20 cellular contexts compared by ENCODE assay signal in the genomic region with DNA sequence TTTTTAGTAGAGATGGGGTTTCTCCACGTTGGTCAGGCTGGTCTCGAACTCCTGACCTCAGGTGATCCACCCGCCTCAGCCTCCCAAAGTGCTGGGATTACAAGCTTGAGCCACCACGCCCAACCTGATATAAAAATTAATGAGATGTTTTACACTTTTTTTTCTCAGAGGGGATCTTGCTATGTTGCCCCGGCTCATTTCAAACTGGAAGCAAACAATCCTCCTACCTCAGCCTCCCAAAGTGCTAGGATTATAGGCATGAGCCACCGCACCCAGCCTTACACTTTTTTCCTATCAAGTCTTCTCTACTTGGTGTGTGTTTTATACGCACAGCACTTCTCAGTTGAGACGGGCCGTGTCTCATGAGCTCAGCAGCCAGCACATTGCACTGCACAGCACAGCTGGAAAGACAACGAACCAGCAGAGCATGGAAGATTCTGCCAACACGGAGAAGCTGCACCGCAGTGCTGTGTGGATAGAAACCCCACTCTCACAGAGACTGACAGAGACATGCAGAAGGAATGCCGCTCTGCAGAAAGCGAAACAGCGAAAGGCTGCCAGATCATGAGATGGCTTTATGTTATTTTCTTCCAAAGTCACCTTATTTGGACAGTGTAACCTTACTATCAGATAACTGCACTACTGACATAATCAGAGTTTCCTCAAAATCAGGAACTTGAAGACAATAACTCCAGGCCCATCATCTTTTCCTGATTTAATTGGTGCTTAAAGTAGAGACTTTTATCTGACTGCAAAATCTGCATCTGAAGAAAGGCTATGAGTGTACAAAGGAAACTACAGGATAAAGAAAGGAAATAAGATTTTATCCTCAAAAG. TPM values are rescaled to one million over a fixed set of nuclear protein-coding genes. Genes with fewer than 3 reads are reported as not detected.
A peak's percentile ranks its signal among the peaks of the same experiment; 100 is the strongest.
DNase-seq lines count a peak whose midpoint lies in the region; ATAC-seq and TF ChIP-seq lines count a peak whose summit lies in the region.
"Had no signal": no experiment of that assay in that cellular context is flagged by ENCODE, and none has a peak within 500 bp of the region (broad histone marks: within the 10 kb centered on the region; RNA-seq: fewer than 3 reads in every experiment).

No MANE protein-coding gene starts in this region.

- DNase-seq in AG08396 (ENCODE audit: low spot score) (peak; percentile 57), T-cell (no peak), left ventricle myocardium inferior (no peak), prostate gland (ENCODE audit: low spot score) (peak; percentile 40), KG1 (lab: John Stamatoyannopoulos, UW) (no peak), WERI-Rb-1 (no peak), Caco-2 (no peak), NCI-H526 (lab: John Stamatoyannopoulos, UW) (no peak)
- DNase-seq: activated CD4-positive, alpha-beta T cell treated with anti-CD3 and anti-CD28 coated beads, Interleukin-2, amount 50 U/mL, for 1 hour; activated naive CD8-positive, alpha-beta T cell treated with anti-CD3 and anti-CD28 coated beads, Interleukin-2, amount 50 U/mL, for 24 hours; activated T-cell treated with anti-CD3 and anti-CD28 coated beads, Interleukin-2, amount 50 U/mL, for 48 hours; Calu3; MM.1S; NCI-H2107; NCI-H774 had no signal

- no peak for ATAC-seq in T-cell (replicated peaks in 1 of 4)
- ATAC-seq: activated naive CD8-positive, alpha-beta T cell treated with anti-CD3 and anti-CD28 coated beads, Interleukin-2, amount 50 U/mL, for 24 hours; gastroesophageal sphincter; stimulated activated memory B cell treated with anti-CD40 and anti-IgM and Interleukin-4, amounts not matched to agents 10 μg/mL and 1 μg/mL and 100 μg/mL, for 72 hours had no signal

- intact Hi-C loops in left ventricle myocardium inferior (cut with micrococcal nuclease), result no loop called here
- intact Hi-C loops in prostate gland (cut with DNase I), result no loop called here
- intact Hi-C loops in Caco-2 (cut with micrococcal nuclease; ENCODE audit: unreplicated experiment), result no loop called here

- peaks cover 10% of the 10 kb centered on the region for H3K4me1 ChIP-seq in left ventricle myocardium inferior
- no peaks in the 10 kb centered on the region for H3K4me1 ChIP-seq in prostate gland (replicated peaks)
- H3K4me1 ChIP-seq in Caco-2, result no peaks in the 10 kb centered on the region

- WGBS in prostate gland, result 35% methylated on average over 15 of the region's 15 CpGs

- POLR2A ChIA-PET in T-cell (lab: Charles Lee) (no interaction called here), Caco-2 (lab: Charles Lee) (no interaction called here)

- TF ChIP-seq CTCF in left ventricle myocardium inferior (IDR thresholded peaks at IDR 0.05; ENCODE audit: borderline replicate concordance) (no peak), prostate gland (IDR thresholded peaks at IDR 0.05) (no peak), WERI-Rb-1 (IDR thresholded peaks at IDR 0.05; ENCODE audit: low read depth, low read length) (no peak), Caco-2 (IDR thresholded peaks at IDR 0.05; ENCODE audit: insufficient read depth in 1 of 2, low read depth in 1 of 2, low read length in 1 of 2, severe bottlenecking in 1 of 2, unreplicated experiment in 1 of 2) (no peak)

- CTCF ChIA-PET in T-cell (lab: Charles Lee) (no interaction called here), Caco-2 (lab: Charles Lee) (interaction anchor here (0.6 kb wide), 1 partner anchor 145 kb away, joined by 4 read pairs; no protein-coding TSS in a partner anchor)

- no TSS peak for BruUV-seq in Caco-2 (replicated peaks; lab: Mats Ljungman, UMichigan)

- no peaks in the 10 kb centered on the region for H3K9me3 Mint-ChIP-seq in T-cell
- H3K9me3 Mint-ChIP-seq in Caco-2 (ENCODE audit: unreplicated experiment), result no peaks in the 10 kb centered on the region
- H3K9me3 Mint-ChIP-seq: activated naive CD8-positive, alpha-beta T cell treated with anti-CD3 and anti-CD28 coated beads, Interleukin-2, amount 50 U/mL, for 24 hours; stimulated activated memory B cell treated with anti-CD40 and anti-IgM and Interleukin-4, amounts not matched to agents 10 μg/mL and 1 μg/mL and 100 μg/mL, for 72 hours had no signal

- H3K27me3 ChIP-seq in left ventricle myocardium inferior (ENCODE audit: low read depth) (no peaks in the 10 kb centered on the region), prostate gland (replicated peaks; ENCODE audit: insufficient read depth) (no peaks in the 10 kb centered on the region), WERI-Rb-1 (ENCODE audit: insufficient read depth, low read depth, severe bottlenecking) (no peaks in the 10 kb centered on the region), Caco-2 (replicated peaks; ENCODE audit: control insufficient read depth, insufficient read depth, low read length) (no peaks in the 10 kb centered on the region)
- H3K27me3 ChIP-seq: gastroesophageal sphincter had no signal

- H3K4me1 Mint-ChIP-seq in T-cell (peaks cover 3 to 9% (median 6%) of the 10 kb centered on the region in 3 donors), Caco-2 (ENCODE audit: low read depth, unreplicated experiment) (no peaks in the 10 kb centered on the region)
- H3K4me1 Mint-ChIP-seq: stimulated activated memory B cell treated with anti-CD40 and anti-IgM and Interleukin-4, amounts not matched to agents 10 μg/mL and 1 μg/mL and 100 μg/mL, for 72 hours had no signal

- H3K27ac ChIP-seq in left ventricle myocardium inferior (replicated peaks) (peak overlapping the region; percentile 67), prostate gland (peak overlapping the region; percentile 23 to 49), WERI-Rb-1 (no peak overlapping the region)
- H3K27ac ChIP-seq: RWPE1 had no signal

- peak overlapping the region; percentile 30 for H3K4me3 ChIP-seq in left ventricle myocardium inferior
- H3K4me3 ChIP-seq in prostate gland, result no peak overlapping the region
- H3K4me3 ChIP-seq in WERI-Rb-1 (ENCODE audit: low read depth, low read length), result no peak overlapping the region
- no peak overlapping the region for H3K4me3 ChIP-seq in Caco-2 (ENCODE audit: low read depth, low read length)
- H3K4me3 ChIP-seq: gastroesophageal sphincter, HAP-1, skin epidermis had no signal

- no peaks in the 10 kb centered on the region for H3K9me3 ChIP-seq in left ventricle myocardium inferior (replicated peaks)
- no peaks in the 10 kb centered on the region for H3K9me3 ChIP-seq in prostate gland
- H3K9me3 ChIP-seq in WERI-Rb-1 (ENCODE audit: severe bottlenecking), result no peaks in the 10 kb centered on the region
- H3K9me3 ChIP-seq in Caco-2, result no peaks in the 10 kb centered on the region
- H3K9me3 ChIP-seq: gastroesophageal sphincter, HAP-1 had no signal

- H3K36me3 Mint-ChIP-seq in T-cell (peaks cover 39% of the 10 kb centered on the region), Caco-2 (ENCODE audit: insufficient read depth, unreplicated experiment) (peaks cover 39% of the 10 kb centered on the region)

- H3K27me3 Mint-ChIP-seq in T-cell (no peaks in the 10 kb centered on the region), Caco-2 (ENCODE audit: insufficient read depth, unreplicated experiment) (no peaks in the 10 kb centered on the region)
- H3K27me3 Mint-ChIP-seq: activated naive CD8-positive, alpha-beta T cell treated with anti-CD3 and anti-CD28 coated beads, Interleukin-2, amount 50 U/mL, for 24 hours; stimulated activated memory B cell treated with anti-CD40 and anti-IgM and Interleukin-4, amounts not matched to agents 10 μg/mL and 1 μg/mL and 100 μg/mL, for 72 hours had no signal

- H3K27ac Mint-ChIP-seq in T-cell (peak overlapping the region; percentile 22 to 79), Caco-2 (ENCODE audit: unreplicated experiment) (no peak overlapping the region)
- H3K27ac Mint-ChIP-seq: activated naive CD8-positive, alpha-beta T cell treated with anti-CD3 and anti-CD28 coated beads, Interleukin-2, amount 50 U/mL, for 24 hours; stimulated activated memory B cell treated with anti-CD40 and anti-IgM and Interleukin-4, amounts not matched to agents 10 μg/mL and 1 μg/mL and 100 μg/mL, for 72 hours had no signal

- H3K36me3 ChIP-seq in left ventricle myocardium inferior (peaks cover 73% of the 10 kb centered on the region), prostate gland (peaks cover 0 to 4% of the 10 kb centered on the region in 2 donors), WERI-Rb-1 (peaks cover 78% of the 10 kb centered on the region), Caco-2 (ENCODE audit: control insufficient read depth, insufficient read depth, low read length) (no peaks in the 10 kb centered on the region; the same call in 1 of the 2 replicates)

- no peak for TF ChIP-seq POLR2A in prostate gland (IDR thresholded peaks at IDR 0.05)

- no peak overlapping the region for H3K4me3 Mint-ChIP-seq in T-cell
- H3K4me3 Mint-ChIP-seq in Caco-2 (ENCODE audit: unreplicated experiment), result no peak overlapping the region
- H3K4me3 Mint-ChIP-seq: activated naive CD8-positive, alpha-beta T cell treated with anti-CD3 and anti-CD28 coated beads, Interleukin-2, amount 50 U/mL, for 24 hours; stimulated activated memory B cell treated with anti-CD40 and anti-IgM and Interleukin-4, amounts not matched to agents 10 μg/mL and 1 μg/mL and 100 μg/mL, for 72 hours had no signal

RNA-seq across cellular contexts. Expression of a gene that starts 6.5 kb away (rescaled TPM):
- total RNA-seq in T-cell, result 1 to 10 TPM; 3.0 to 4.3 (median 3.4) TPM
- 2.4 TPM for total RNA-seq in left ventricle myocardium inferior
- total RNA-seq in prostate gland, result 1 to 10 TPM; 3.1 to 9.8 TPM
- 1.1 and 1.5 TPM in 2 replicates for total RNA-seq in Caco-2 (2022)

RNA-seq across cellular contexts. Expression of a gene that starts 39.1 kb away (rescaled TPM):
- total RNA-seq in T-cell (10 to 100 TPM; 27.5 to 47.0 (median 40.0) TPM), left ventricle myocardium inferior (30.7 TPM), prostate gland (100 to 1,000 TPM in 1 of 2 donors, 10 to 100 TPM in 1; 51.5 to 115 TPM), Caco-2 (2022) (81.3 and 87.6 TPM in 2 replicates)

RNA-seq across cellular contexts. Expression of a gene that starts 49.5 kb away (rescaled TPM):
- 100 to 1,000 TPM; 163 to 277 (median 177) TPM for total RNA-seq in T-cell
- 26.0 TPM for total RNA-seq in left ventricle myocardium inferior
- total RNA-seq in prostate gland, result 10 to 100 TPM; 19.4 to 19.7 TPM
- total RNA-seq in Caco-2 (2022), result 50.0 and 51.6 TPM in 2 replicates

Comparison
In these comparisons a context has a peak if more than half of its experiments do, and no peak if none do; other contexts are left out.
1. DNase-seq: peak in AG08396 (single experiment) and prostate gland (single experiment); none in T-cell (0 of 34), left ventricle myocardium inferior (single experiment), KG1 (single experiment), WERI-Rb-1 (single experiment), Caco-2 (0 of 2) and NCI-H526 (0 of 2).